In genomic region chr6:167746377-167747151, GRCh38 we compare ENCODE assay signal across 32 cellular contexts.
A peak's percentile ranks its signal among the peaks of the same experiment; 100 is the strongest.
DNase-seq lines count a peak whose midpoint lies in the region; ATAC-seq, FAIRE-seq and TF ChIP-seq lines count a peak whose summit lies in the region.
"Had no signal": no experiment of that assay in that cellular context is flagged by ENCODE, and none has a peak within 500 bp of the region (broad histone marks: within the 10 kb centered on the region; RNA-seq: fewer than 3 reads in every experiment).

No MANE protein-coding gene starts in this region.

- no peak for FAIRE-seq in K562 (lab: Jason Lieb, UNC)
- FAIRE-seq: A549, astrocyte, endometrium had no signal

- CTCF ChIA-PET in K562 (lab: Yijun Ruan, JAX; ENCODE audit: low intra/inter-chr PET ratio), result no interaction called here

- H3K27ac Mint-ChIP-seq in activated CD4-positive, alpha-beta T cell treated with anti-CD3 and anti-CD28 coated beads, Interleukin-2, amount 10 ng/mL, durations not matched to agents 24 days and 14 days, result no peak overlapping the region
- H3K27ac Mint-ChIP-seq: activated B cell treated with CpG ODN at 0.5 μM for 24 hours; activated CD8-positive, alpha-beta memory T cell treated with anti-CD3 and anti-CD28 coated beads, Interleukin-2, amount 10 ng/mL, durations not matched to agents 7 days and 5 days; activated naive CD8-positive, alpha-beta T cell treated with anti-CD3 and anti-CD28 coated beads, Interleukin-2, amount 50 U/mL, for 24 hours; CD4-positive, alpha-beta T cell; immature natural killer cell; memory B cell; stimulated activated effector memory CD8-positive, alpha-beta T cell treated with anti-CD3 and anti-CD28 coated beads, Interleukin-12 subunit alpha, Interleukin-12 subunit beta, amount 100 ng/mL, for 72 hours had no signal

- H3K79me2 ChIP-seq in K562 (ENCODE audit: control insufficient read depth, insufficient read depth, low read length), result no peaks in the 10 kb centered on the region

- in situ Hi-C loops in K562 (cut with MboI), result no loop called here

- no peak for TF ChIP-seq RAD21 in K562 (CRISPR knock-in tag; conservative IDR thresholded peaks at IDR 0.05 in 1 of 2, IDR thresholded peaks at IDR 0.05 in 1 of 2)

- BruUV-seq in K562 (replicated peaks; lab: Mats Ljungman, UMichigan), result no TSS peak

- no peak for TF ChIP-seq EP300 in K562 (IDR thresholded peaks at IDR 0.05; ENCODE audit: low read length)

- H3K36me3 Mint-ChIP-seq in activated CD4-positive, alpha-beta T cell treated with anti-CD3 and anti-CD28 coated beads, Interleukin-2, amount 10 ng/mL, durations not matched to agents 24 days and 14 days (ENCODE audit: low read depth), result no peaks in the 10 kb centered on the region
- H3K36me3 Mint-ChIP-seq: activated CD8-positive, alpha-beta memory T cell treated with anti-CD3 and anti-CD28 coated beads, Interleukin-2, amount 10 ng/mL, durations not matched to agents 7 days and 5 days; immature natural killer cell; memory B cell; stimulated activated effector memory CD8-positive, alpha-beta T cell treated with anti-CD3 and anti-CD28 coated beads, Interleukin-12 subunit alpha, Interleukin-12 subunit beta, amount 100 ng/mL, for 72 hours had no signal

- no peaks in the 10 kb centered on the region for H3K27me3 ChIP-seq in BLaER1 treated with 17β-estradiol and CSF1 and Interleukin-3, amounts not matched to agents 10 nM and 100 nM
- H3K27me3 ChIP-seq in K562 (ENCODE audit: control insufficient read depth in 2 of 2, insufficient read depth in 2 of 2, low read length in 2 of 2) (peaks cover 68 to 72% of the 10 kb centered on the region in 2 experiments), mesenchymal stem cell (ENCODE audit: control insufficient read depth in 1 of 2, insufficient read depth in 1 of 2, low read length in 2 of 2) (peaks cover 12 to 43% of the 10 kb centered on the region in 2 experiments), spleen (replicated peaks in 1 of 7) (peaks cover 0 to 6% (median 0%) of the 10 kb centered on the region in 7 donors)

- H3K79me1 ChIP-seq in mesenchymal stem cell (replicated peaks; ENCODE audit: low read length, poor library complexity, severe bottlenecking), result no peaks in the 10 kb centered on the region

- H3K4me2 ChIP-seq in BLaER1 treated with 17β-estradiol and CSF1 and Interleukin-3, amounts not matched to agents 10 nM and 100 nM, result peak overlapping the region; percentile 68 to 87 (median 80); a peak in 19 of 22 replicates
- H3K4me2 ChIP-seq in K562 (ENCODE audit: insufficient read depth, low read length), result no peak overlapping the region
- no peak overlapping the region for H3K4me2 ChIP-seq in mesenchymal stem cell (ENCODE audit: low read length, poor library complexity, severe bottlenecking)
- H3K4me2 ChIP-seq: A549, PC-9, SK-N-SH had no signal

- H3K27ac ChIP-seq in BLaER1 treated with 17β-estradiol and CSF1 and Interleukin-3, amounts not matched to agents 10 nM and 100 nM, result peak overlapping the region in 10 of 11 experiments; percentile 65 to 83 (median 76); a peak in 18 of 22 replicates
- H3K27ac ChIP-seq in K562 (ENCODE audit: extremely low read depth, low read depth, low read length) (no peak overlapping the region), mesenchymal stem cell (ENCODE audit: low read length, poor library complexity, severe bottlenecking) (no peak overlapping the region), spleen (peak overlapping the region in 2 of 8 donors; percentile 15 to 77)
- H3K27ac ChIP-seq: A549, GM23248, PC-9 had no signal

- no peak for DNase-seq in K562 (ENCODE audit: extremely low read depth in 1 of 4, low spot score in 3 of 4)
- DNase-seq in mesenchymal stem cell, result peak; percentile 34
- DNase-seq in spleen, result peak; percentile 62
- no peak for DNase-seq in cerebellum (ENCODE audit: low spot score)
- no peak for DNase-seq in activated CD4-positive, alpha-beta T cell treated with anti-CD3 and anti-CD28 coated beads, Interleukin-2, amount 10 ng/mL, durations not matched to agents 24 days and 14 days
- DNase-seq: activated B cell treated with CpG ODN at 0.5 μM for 24 hours; activated CD8-positive, alpha-beta memory T cell treated with anti-CD3 and anti-CD28 coated beads, Interleukin-2, amount 10 ng/mL, durations not matched to agents 7 days and 5 days; activated naive CD8-positive, alpha-beta T cell treated with anti-CD3 and anti-CD28 coated beads, Interleukin-2, amount 50 U/mL, for 24 hours; activated T-cell treated with anti-CD3 and anti-CD28 coated beads, Interleukin-2, amount 50 U/mL, for 4 hours; AML-193; caudate nucleus; CD4-positive, alpha-beta T cell; GM23248; immature natural killer cell; KG1; MM.1S; NCI-H1930; NCI-H526; PC-9; SK-N-SH; stimulated activated CD4-positive, alpha-beta T cell treated with anti-CD3 and anti-CD28 coated beads, Interleukin-15, amount 100 ng/mL, for 24 hours had no signal

- intact Hi-C loops in K562 (cut with micrococcal nuclease), result no loop called here
- intact Hi-C loops in spleen (cut with DNase I; ENCODE audit: low total_unique reads), result no loop called here
- intact Hi-C loops in activated CD4-positive, alpha-beta T cell treated with anti-CD3 and anti-CD28 coated beads, Interleukin-2, amount 10 ng/mL, durations not matched to agents 24 days and 14 days (cut with micrococcal nuclease), result no loop called here

- no peak overlapping the region for H2BK5ac ChIP-seq in mesenchymal stem cell (ENCODE audit: low read depth, low read length, poor library complexity, severe bottlenecking)

- TF ChIP-seq POLR2A in K562 (conservative IDR thresholded peaks at IDR 0.05) (no peak), spleen (IDR thresholded peaks at IDR 0.05) (no peak)

- peak overlapping the region; percentile 19 for H4K8ac ChIP-seq in mesenchymal stem cell (ENCODE audit: low read length)

- H3K9me3 Mint-ChIP-seq in activated CD4-positive, alpha-beta T cell treated with anti-CD3 and anti-CD28 coated beads, Interleukin-2, amount 10 ng/mL, durations not matched to agents 24 days and 14 days, result no peaks in the 10 kb centered on the region
- H3K9me3 Mint-ChIP-seq: activated naive CD8-positive, alpha-beta T cell treated with anti-CD3 and anti-CD28 coated beads, Interleukin-2, amount 50 U/mL, for 24 hours; activated T-cell treated with anti-CD3 and anti-CD28 coated beads, Interleukin-2, amount 50 U/mL, for 4 hours; CD4-positive, alpha-beta T cell; immature natural killer cell; memory B cell; stimulated activated effector memory CD8-positive, alpha-beta T cell treated with anti-CD3 and anti-CD28 coated beads, Interleukin-12 subunit alpha, Interleukin-12 subunit beta, amount 100 ng/mL, for 72 hours had no signal

- no peak overlapping the region for H3K14ac ChIP-seq in mesenchymal stem cell (ENCODE audit: low read length in 2 of 2)

- POLR2A ChIA-PET in K562 (lab: Yijun Ruan, JAX), result interaction anchor here (0.6 to 1.0 kb wide), 4 partner anchors 8 to 227 kb away, joined by 3 to 5 read pairs (median 4); no protein-coding TSS in a partner anchor

- H3K18ac ChIP-seq in mesenchymal stem cell (ENCODE audit: low read depth in 1 of 2, low read length in 2 of 2), result peak overlapping the region; percentile 13 to 80

- H2BK12ac ChIP-seq in mesenchymal stem cell (ENCODE audit: low read length in 2 of 2), result peak overlapping the region; percentile 14 to 91

- H3K4me1 ChIP-seq in BLaER1 treated with 17β-estradiol and CSF1 and Interleukin-3, amounts not matched to agents 10 nM and 100 nM, result peaks cover 43 to 88% (median 74%) of the 10 kb centered on the region in 10 experiments
- H3K4me1 ChIP-seq in K562 (replicated peaks in 1 of 2; ENCODE audit: control insufficient read depth in 2 of 2, insufficient read depth in 2 of 2, low read length in 2 of 2) (no peaks in the 10 kb centered on the region), mesenchymal stem cell (ENCODE audit: control insufficient read depth, insufficient read depth, low read depth, low read length) (peaks cover 8% of the 10 kb centered on the region), spleen (peaks cover 0 to 13% (median 7%) of the 10 kb centered on the region in 6 donors)
- H3K4me1 ChIP-seq: A549 had no signal

- no peak overlapping the region for H2BK120ac ChIP-seq in mesenchymal stem cell (ENCODE audit: low read depth, low read length)

- H3K36me3 ChIP-seq in BLaER1 treated with 17β-estradiol and CSF1 and Interleukin-3, amounts not matched to agents 10 nM and 100 nM, result peaks cover 0 to 6% (median 0%) of the 10 kb centered on the region in 11 experiments; a peak in 2 of 22 replicates
- no peaks in the 10 kb centered on the region for H3K36me3 ChIP-seq in K562 (ENCODE audit: control insufficient read depth, insufficient read depth, low read length)
- no peaks in the 10 kb centered on the region for H3K36me3 ChIP-seq in mesenchymal stem cell (ENCODE audit: control insufficient read depth in 1 of 2, insufficient read depth in 2 of 2, low read depth in 1 of 2, low read length in 2 of 2)
- no peaks in the 10 kb centered on the region for H3K36me3 ChIP-seq in spleen
- H3K36me3 ChIP-seq: gastrocnemius medialis, prostate gland had no signal

- peaks cover 6% of the 10 kb centered on the region for H3K27me3 Mint-ChIP-seq in activated CD4-positive, alpha-beta T cell treated with anti-CD3 and anti-CD28 coated beads, Interleukin-2, amount 10 ng/mL, durations not matched to agents 24 days and 14 days
- H3K27me3 Mint-ChIP-seq: activated CD8-positive, alpha-beta memory T cell treated with anti-CD3 and anti-CD28 coated beads, Interleukin-2, amount 10 ng/mL, durations not matched to agents 7 days and 5 days; memory B cell had no signal

- no peaks in the 10 kb centered on the region for H3K9me1 ChIP-seq in K562 (ENCODE audit: control insufficient read depth, insufficient read depth, low read length)

- no peak overlapping the region for H2AFZ ChIP-seq in K562 (ENCODE audit: low read depth, low read length)
- H2AFZ ChIP-seq in mesenchymal stem cell (ENCODE audit: low read depth, low read length), result no peak overlapping the region
- H2AFZ ChIP-seq: GM23248, PC-9 had no signal

- peak overlapping the region; percentile 86 for H2BK15ac ChIP-seq in mesenchymal stem cell (ENCODE audit: low read depth, poor library complexity, severe bottlenecking)

- no peak overlapping the region for H3K23ac ChIP-seq in mesenchymal stem cell (ENCODE audit: low read length in 2 of 2)

- H3K9me3 ChIP-seq in BLaER1 treated with 17β-estradiol and CSF1 and Interleukin-3, amounts not matched to agents 10 nM and 100 nM (replicated peaks in 1 of 11), result peaks cover 8 to 28% (median 20%) of the 10 kb centered on the region in 11 experiments
- H3K9me3 ChIP-seq in K562 (replicated peaks; ENCODE audit: control insufficient read depth, insufficient read depth, low read depth, low read length) (no peaks in the 10 kb centered on the region), mesenchymal stem cell (ENCODE audit: control insufficient read depth, low read length) (peaks cover 3% of the 10 kb centered on the region), spleen (peaks cover 0 to 10% (median 0%) of the 10 kb centered on the region in 8 donors)
- H3K9me3 ChIP-seq: A549, gastrocnemius medialis, prostate gland, SK-N-SH had no signal

- peak overlapping the region in 1 of 11 experiments; percentile 63; a peak in 2 of 22 replicates for H3K9ac ChIP-seq in BLaER1 treated with 17β-estradiol and CSF1 and Interleukin-3, amounts not matched to agents 10 nM and 100 nM
- no peak overlapping the region for H3K9ac ChIP-seq in K562 (ENCODE audit: insufficient read depth in 1 of 2, low read depth in 2 of 2, low read length in 2 of 2)
- H3K9ac ChIP-seq in mesenchymal stem cell (ENCODE audit: low read length), result no peak overlapping the region
- H3K9ac ChIP-seq: GM23248, SK-N-SH had no signal

- H2AK5ac ChIP-seq in mesenchymal stem cell (ENCODE audit: low read length, severe bottlenecking), result no peak overlapping the region

- H4K91ac ChIP-seq in mesenchymal stem cell (ENCODE audit: low read length), result no peak overlapping the region

- no peaks in the 10 kb centered on the region for H4K20me1 ChIP-seq in BLaER1 treated with 17β-estradiol and CSF1 and Interleukin-3, amounts not matched to agents 10 nM and 100 nM
- H4K20me1 ChIP-seq in K562 (replicated peaks; ENCODE audit: control insufficient read depth, insufficient read depth, low read length), result no peaks in the 10 kb centered on the region

- no peak overlapping the region for H3K4me3 Mint-ChIP-seq in activated CD4-positive, alpha-beta T cell treated with anti-CD3 and anti-CD28 coated beads, Interleukin-2, amount 10 ng/mL, durations not matched to agents 24 days and 14 days
- H3K4me3 Mint-ChIP-seq: activated B cell treated with CpG ODN at 0.5 μM for 24 hours; activated CD8-positive, alpha-beta memory T cell treated with anti-CD3 and anti-CD28 coated beads, Interleukin-2, amount 10 ng/mL, durations not matched to agents 7 days and 5 days; activated naive CD8-positive, alpha-beta T cell treated with anti-CD3 and anti-CD28 coated beads, Interleukin-2, amount 50 U/mL, for 24 hours; activated T-cell treated with anti-CD3 and anti-CD28 coated beads, Interleukin-2, amount 50 U/mL, for 4 hours; CD4-positive, alpha-beta T cell; immature natural killer cell; memory B cell; stimulated activated effector memory CD8-positive, alpha-beta T cell treated with anti-CD3 and anti-CD28 coated beads, Interleukin-12 subunit alpha, Interleukin-12 subunit beta, amount 100 ng/mL, for 72 hours had no signal

- no peak overlapping the region for H3K4me3 ChIP-seq in BLaER1 treated with 17β-estradiol and CSF1 and Interleukin-3, amounts not matched to agents 10 nM and 100 nM
- H3K4me3 ChIP-seq in K562 (no peak overlapping the region), mesenchymal stem cell (ENCODE audit: insufficient read depth in 1 of 2, low read depth in 1 of 2, low read length in 2 of 2) (no peak overlapping the region), spleen (no peak overlapping the region)
- H3K4me3 ChIP-seq: A549, gastrocnemius medialis, GM23248, PC-9, prostate gland had no signal

- H3K4me1 Mint-ChIP-seq in activated CD4-positive, alpha-beta T cell treated with anti-CD3 and anti-CD28 coated beads, Interleukin-2, amount 10 ng/mL, durations not matched to agents 24 days and 14 days, result no peaks in the 10 kb centered on the region
- H3K4me1 Mint-ChIP-seq: activated B cell treated with CpG ODN at 0.5 μM for 24 hours; activated CD8-positive, alpha-beta memory T cell treated with anti-CD3 and anti-CD28 coated beads, Interleukin-2, amount 10 ng/mL, durations not matched to agents 7 days and 5 days; activated naive CD8-positive, alpha-beta T cell treated with anti-CD3 and anti-CD28 coated beads, Interleukin-2, amount 50 U/mL, for 24 hours; immature natural killer cell; memory B cell; stimulated activated effector memory CD8-positive, alpha-beta T cell treated with anti-CD3 and anti-CD28 coated beads, Interleukin-12 subunit alpha, Interleukin-12 subunit beta, amount 100 ng/mL, for 72 hours had no signal

- TF ChIP-seq CTCF in K562 (IDR thresholded peaks at IDR 0.05 in 2 of 3, conservative IDR thresholded peaks at IDR 0.05 in 1 of 3; ENCODE audit: insufficient read depth in 2 of 3, low read depth in 1 of 3, low read length in 3 of 3), result no peak
- no peak for TF ChIP-seq CTCF in spleen (IDR thresholded peaks at IDR 0.05 in 8 of 11, conservative IDR thresholded peaks at IDR 0.05 in 3 of 11)

- WGBS in K562 (ENCODE audit: insufficient coverage, low coverage, missing lambda C conversion rate), result 1% methylated on average over 19 of the region's 19 CpGs
- 82% methylated on average over 19 of the region's 19 CpGs for WGBS in mesenchymal stem cell
- 83 to 92% (median 83%) methylated on average over 18 to 19 of the region's 19 CpGs for WGBS in spleen, 5 donors

- ATAC-seq in K562 (no peak), GM18907 (IDR thresholded peaks at IDR 0.05; ENCODE audit: unreplicated experiment) (no peak), GM21423 (IDR thresholded peaks at IDR 0.05; ENCODE audit: unreplicated experiment) (no peak)
- ATAC-seq: A549; activated CD8-positive, alpha-beta memory T cell treated with anti-CD3 and anti-CD28 coated beads, Interleukin-2, amount 10 ng/mL, durations not matched to agents 7 days and 5 days; activated naive CD8-positive, alpha-beta T cell treated with anti-CD3 and anti-CD28 coated beads, Interleukin-2, amount 50 U/mL, for 24 hours; activated T-cell treated with anti-CD3 and anti-CD28 coated beads, Interleukin-2, amount 50 U/mL, for 4 hours; left colon; stimulated activated effector memory CD8-positive, alpha-beta T cell treated with anti-CD3 and anti-CD28 coated beads, Interleukin-12 subunit alpha, Interleukin-12 subunit beta, amount 100 ng/mL, for 72 hours had no signal

- H3K4ac ChIP-seq in mesenchymal stem cell (ENCODE audit: low read depth in 1 of 2, low read length in 2 of 2), result peak overlapping the region in 1 of 2 experiments; percentile 46

Comparison
In these comparisons a context has a peak if more than half of its experiments do, and no peak if none do; other contexts are left out.
1. H3K27ac ChIP-seq: peak in BLaER1 treated with 17β-estradiol and CSF1 and Interleukin-3, amounts not matched to agents 10 nM and 100 nM (10 of 11); none in K562 (single experiment) and mesenchymal stem cell (single experiment).
2. H3K4me2 ChIP-seq: peak in BLaER1 treated with 17β-estradiol and CSF1 and Interleukin-3, amounts not matched to agents 10 nM and 100 nM (11 of 11); none in K562 (single experiment) and mesenchymal stem cell (single experiment).
3. DNase-seq: peak in mesenchymal stem cell (single experiment) and spleen (single experiment); none in K562 (0 of 4), cerebellum (single experiment) and activated CD4-positive, alpha-beta T cell treated with anti-CD3 and anti-CD28 coated beads, Interleukin-2, amount 10 ng/mL, durations not matched to agents 24 days and 14 days (single experiment).